Comparison of ENCODE assay signal across 9 cellular contexts in the genomic region with DNA sequence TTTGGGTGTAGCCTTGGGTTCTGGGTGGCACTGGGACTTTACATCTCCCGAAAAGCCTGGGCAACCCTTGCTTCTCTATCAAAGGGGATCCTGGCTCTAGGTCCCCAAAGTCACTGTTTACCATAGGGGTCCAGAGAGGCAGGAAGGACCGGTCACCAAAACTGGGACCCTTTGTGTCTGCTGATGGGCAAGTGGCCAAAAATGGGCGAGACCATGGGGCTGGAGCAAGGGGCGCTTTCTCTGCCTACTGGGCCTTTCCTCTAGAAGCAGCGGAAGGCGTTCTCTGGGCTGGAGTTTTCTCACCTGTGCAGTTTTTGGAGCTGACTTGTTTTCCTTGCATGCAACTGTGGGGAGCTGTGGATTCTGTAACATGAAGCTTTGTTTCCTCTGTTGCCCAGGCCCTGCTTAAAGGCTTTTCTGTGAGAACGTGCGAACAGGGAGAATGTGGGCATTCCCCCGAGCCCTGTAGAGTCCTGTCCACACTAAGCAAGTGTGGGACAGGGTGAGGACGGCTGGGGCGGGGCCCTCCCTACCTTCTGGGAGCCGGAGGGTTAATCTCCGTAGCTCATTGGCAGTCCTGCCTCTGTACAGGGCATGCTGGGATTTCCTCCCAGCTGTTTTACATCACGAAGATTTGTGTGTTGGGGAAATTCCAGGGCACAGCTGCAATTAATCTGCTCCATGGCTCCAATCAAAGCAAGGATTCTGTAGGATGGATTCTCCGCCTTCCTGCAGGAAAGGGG. TPM values are rescaled to one million over a fixed set of nuclear protein-coding genes. Genes with fewer than 3 reads are reported as not detected.
DNase-seq lines count a peak whose midpoint lies in the region; ATAC-seq lines count a peak whose summit lies in the region.
"Had no signal": no experiment of that assay in that cellular context is flagged by ENCODE, and none has a peak within 500 bp of the region (broad histone marks: within the 10 kb centered on the region; RNA-seq: fewer than 3 reads in every experiment).

No MANE protein-coding gene starts in this region.

- H3K9me3 Mint-ChIP-seq in activated T-helper 2 cell treated with anti-CD3 and anti-CD28 coated beads, Interferon-gamma antibody, Interleukin-2, Interleukin-4, amounts not matched to agents 10 μg/mL and 5 μg/mL and 100 μg/mL, durations not matched to agents 14 hours and 24 hours and 36 hours: no peaks in the 10 kb centered on the region

- H3K4me3 Mint-ChIP-seq in activated T-helper 2 cell treated with anti-CD3 and anti-CD28 coated beads, Interferon-gamma antibody, Interleukin-2, Interleukin-4, amounts not matched to agents 10 μg/mL and 5 μg/mL and 100 μg/mL, durations not matched to agents 14 hours and 24 hours and 36 hours (ENCODE audit: low read depth): no peak overlapping the region

- intact Hi-C loops in Right ventricle myocardium superior (cut with DNase I) (no loop called here), sciatic nerve (cut with DNase I) (no loop called here)
- intact Hi-C loops in activated T-helper 2 cell treated with anti-CD3 and anti-CD28 coated beads, Interferon-gamma antibody, Interleukin-2, Interleukin-4, amounts not matched to agents 10 μg/mL and 5 μg/mL and 100 μg/mL, durations not matched to agents 14 hours and 24 hours and 36 hours (cut with micrococcal nuclease): no loop called here

- DNase-seq in Daoy (ENCODE audit: low read depth): peak; percentile 58
- peak; percentile 37 for DNase-seq in astrocyte of the hippocampus (ENCODE audit: low read depth, low spot score)
- DNase-seq in Right ventricle myocardium superior: peak; percentile 79
- DNase-seq in sciatic nerve (ENCODE audit: low spot score): no peak
- DNase-seq in NCI-H128 (lab: John Stamatoyannopoulos, UW; ENCODE audit: unreplicated experiment): no peak
- no peak for DNase-seq in NK-92 (lab: John Stamatoyannopoulos, UW; ENCODE audit: unreplicated experiment)
- DNase-seq in activated T-helper 2 cell treated with anti-CD3 and anti-CD28 coated beads, Interferon-gamma antibody, Interleukin-2, Interleukin-4, amounts not matched to agents 10 μg/mL and 5 μg/mL and 100 μg/mL, durations not matched to agents 14 hours and 24 hours and 36 hours (ENCODE audit: low spot score): no peak
- DNase-seq: Calu3 had no signal

- H3K4me1 Mint-ChIP-seq in activated T-helper 2 cell treated with anti-CD3 and anti-CD28 coated beads, Interferon-gamma antibody, Interleukin-2, Interleukin-4, amounts not matched to agents 10 μg/mL and 5 μg/mL and 100 μg/mL, durations not matched to agents 14 hours and 24 hours and 36 hours (ENCODE audit: low read depth): no peaks in the 10 kb centered on the region

- H3K27ac Mint-ChIP-seq in activated T-helper 2 cell treated with anti-CD3 and anti-CD28 coated beads, Interferon-gamma antibody, Interleukin-2, Interleukin-4, amounts not matched to agents 10 μg/mL and 5 μg/mL and 100 μg/mL, durations not matched to agents 14 hours and 24 hours and 36 hours: no peak overlapping the region

- peaks cover 19% of the 10 kb centered on the region for H3K27me3 Mint-ChIP-seq in activated T-helper 2 cell treated with anti-CD3 and anti-CD28 coated beads, Interferon-gamma antibody, Interleukin-2, Interleukin-4, amounts not matched to agents 10 μg/mL and 5 μg/mL and 100 μg/mL, durations not matched to agents 14 hours and 24 hours and 36 hours (ENCODE audit: low read depth)

- peak; percentile 83 for ATAC-seq in Right ventricle myocardium superior (ENCODE audit: poor library complexity)
- peak; percentile 80 for ATAC-seq in sciatic nerve
- ATAC-seq in HG03196 (IDR thresholded peaks at IDR 0.05; ENCODE audit: unreplicated experiment): no peak

- no peaks in the 10 kb centered on the region for H3K36me3 Mint-ChIP-seq in activated T-helper 2 cell treated with anti-CD3 and anti-CD28 coated beads, Interferon-gamma antibody, Interleukin-2, Interleukin-4, amounts not matched to agents 10 μg/mL and 5 μg/mL and 100 μg/mL, durations not matched to agents 14 hours and 24 hours and 36 hours (ENCODE audit: low read depth)

RNA-seq across cellular contexts. Expression of gene TGOLN2, which starts 50.2 kb away (rescaled TPM):
- total RNA-seq in Daoy (2014; rRNA removed; shearing (Covaris generic)): 43.7 and 55.3 TPM in 2 replicates
- total RNA-seq in Right ventricle myocardium superior (59.9 TPM), sciatic nerve (109 TPM)
- 94.0 and 96.5 TPM in 2 replicates for total RNA-seq in activated T-helper 2 cell treated with anti-CD3 and anti-CD28 coated beads, Interferon-gamma antibody, Interleukin-2, Interleukin-4, amounts not matched to agents 10 μg/mL and 5 μg/mL and 100 μg/mL, durations not matched to agents 14 hours and 24 hours and 36 hours

Comparison
In these comparisons a context has a peak if more than half of its experiments do, and no peak if none do; other contexts are left out.
1. DNase-seq: peak in Daoy (single experiment), astrocyte of the hippocampus (single experiment) and Right ventricle myocardium superior (single experiment); none in sciatic nerve (single experiment), NCI-H128 (single experiment), NK-92 (single experiment) and activated T-helper 2 cell treated with anti-CD3 and anti-CD28 coated beads, Interferon-gamma antibody, Interleukin-2, Interleukin-4, amounts not matched to agents 10 μg/mL and 5 μg/mL and 100 μg/mL, durations not matched to agents 14 hours and 24 hours and 36 hours (single experiment).